Comparison of ENCODE assay signal across 8 cellular contexts in the genomic region with DNA sequence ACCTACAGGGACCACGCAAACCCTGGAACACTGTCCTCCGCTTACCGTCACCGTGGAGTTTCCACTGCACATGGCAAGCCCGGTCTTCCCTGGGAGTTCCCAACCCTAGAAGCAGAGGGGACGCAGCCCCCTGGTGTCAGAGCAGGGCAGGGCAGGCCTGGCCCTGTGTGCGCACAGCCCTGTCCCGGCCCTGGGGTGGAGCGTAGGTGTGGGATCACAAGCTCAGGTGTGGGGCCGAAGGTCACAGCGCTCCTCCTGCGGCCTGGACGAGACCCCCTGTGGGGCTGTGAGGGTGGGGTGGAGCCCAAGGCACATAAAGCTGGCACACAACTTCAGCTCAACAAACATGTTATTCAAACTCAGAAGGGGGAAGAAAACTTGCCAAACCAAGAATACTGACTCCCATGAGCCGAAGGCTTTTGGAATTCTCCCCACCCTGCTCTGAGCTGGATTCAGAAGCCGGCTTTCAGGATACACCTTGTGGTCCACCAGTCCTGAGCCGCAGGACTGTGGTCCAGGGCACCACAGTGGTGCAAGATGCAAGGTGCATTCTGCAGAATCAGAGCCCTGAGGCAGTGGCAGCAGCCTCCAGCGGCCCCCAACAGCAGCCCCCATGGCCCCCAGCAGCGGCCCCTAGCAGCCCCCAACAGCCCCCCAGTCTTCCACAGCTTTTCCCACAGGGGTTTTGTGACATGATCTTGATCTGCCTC. TPM values are rescaled to one million over a fixed set of nuclear protein-coding genes. Genes with fewer than 3 reads are reported as not detected.
DNase-seq lines count a peak whose midpoint lies in the region; ATAC-seq lines count a peak whose summit lies in the region.

No MANE protein-coding gene starts in this region.

- H3K4me3 Mint-ChIP-seq in activated naive CD4-positive, alpha-beta T cell treated with anti-CD3 and anti-CD28 coated beads for 36 hours: no peak overlapping the region

- CTCF ChIA-PET in activated naive CD4-positive, alpha-beta T cell treated with anti-CD3 and anti-CD28 coated beads for 36 hours (lab: Charles Lee): interaction anchor here (0.6 to 1.1 kb wide), 4 partner anchors 50 to 309 kb away, joined by 3 to 10 read pairs (median 4); no protein-coding TSS in a partner anchor

- no peaks in the 10 kb centered on the region for H3K27me3 Mint-ChIP-seq in activated naive CD4-positive, alpha-beta T cell treated with anti-CD3 and anti-CD28 coated beads for 36 hours (ENCODE audit: low read depth)

- intact Hi-C loops in Right ventricle myocardium inferior (cut with DNase I) (loop anchor here (10.0 kb wide), 1 partner anchor 116 kb away; no protein-coding TSS in a partner anchor), cardiac septum (cut with DNase I) (loop anchor here (5.0 kb wide), 1 partner anchor 114 kb away; no protein-coding TSS in a partner anchor), left cardiac atrium (cut with DNase I) (loop anchor here in 1 of 2 donors (10.0 kb wide), 1 partner anchor 116 kb away; no protein-coding TSS in a partner anchor)
- intact Hi-C loops in activated naive CD4-positive, alpha-beta T cell treated with anti-CD3 and anti-CD28 coated beads for 36 hours (cut with micrococcal nuclease): loop anchor here (1.0 kb wide), 2 partner anchors 114 to 243 kb away; no protein-coding TSS in a partner anchor

- H3K27ac Mint-ChIP-seq in activated naive CD4-positive, alpha-beta T cell treated with anti-CD3 and anti-CD28 coated beads for 36 hours: no peak overlapping the region

- no peaks in the 10 kb centered on the region for H3K36me3 Mint-ChIP-seq in activated naive CD4-positive, alpha-beta T cell treated with anti-CD3 and anti-CD28 coated beads for 36 hours (ENCODE audit: low read depth)

- no peaks in the 10 kb centered on the region for H3K4me1 Mint-ChIP-seq in activated naive CD4-positive, alpha-beta T cell treated with anti-CD3 and anti-CD28 coated beads for 36 hours (ENCODE audit: low read depth)

- no peaks in the 10 kb centered on the region for H3K9me3 Mint-ChIP-seq in activated naive CD4-positive, alpha-beta T cell treated with anti-CD3 and anti-CD28 coated beads for 36 hours

- ATAC-seq in Right ventricle myocardium inferior: peak; percentile 74
- peak; percentile 87 for ATAC-seq in HG02798 (IDR thresholded peaks at IDR 0.05; ENCODE audit: poor library complexity, unreplicated experiment)
- peak; percentile 66 to 74 for ATAC-seq in left cardiac atrium
- no peak for ATAC-seq in HG03469 (IDR thresholded peaks at IDR 0.05; ENCODE audit: unreplicated experiment)

- DNase-seq in Right ventricle myocardium inferior (ENCODE audit: missing footprints) (no peak), cardiac septum (ENCODE audit: low spot score) (no peak), NCI-H774 (lab: John Stamatoyannopoulos, UW) (peak; percentile 18), left cardiac atrium (no peak)
- DNase-seq in activated naive CD4-positive, alpha-beta T cell treated with anti-CD3 and anti-CD28 coated beads for 36 hours: peak; percentile 60
- peak; percentile 67 to 69 for DNase-seq in stimulated activated CD4-positive, alpha-beta T cell treated with anti-CD3 and anti-CD28 coated beads, Interleukin-2, amount 100 ng/mL, for 24 hours

RNA-seq across cellular contexts. Expression of gene EXOC3, which starts 11.8 kb away (rescaled TPM):
- total RNA-seq in Right ventricle myocardium inferior (47.3 TPM), cardiac septum (42.9 TPM), left cardiac atrium (10 to 100 TPM; 41.4 to 42.3 TPM)
- 10 to 100 TPM; 41.6 to 41.7 TPM for total RNA-seq in activated naive CD4-positive, alpha-beta T cell treated with anti-CD3 and anti-CD28 coated beads for 36 hours

Comparison
In these comparisons a context has a peak if more than half of its experiments do, and no peak if none do; other contexts are left out.
1. DNase-seq: peak in NCI-H774 (single experiment), activated naive CD4-positive, alpha-beta T cell treated with anti-CD3 and anti-CD28 coated beads for 36 hours (single experiment) and stimulated activated CD4-positive, alpha-beta T cell treated with anti-CD3 and anti-CD28 coated beads, Interleukin-2, amount 100 ng/mL, for 24 hours (2 of 2); none in Right ventricle myocardium inferior (single experiment), cardiac septum (single experiment) and left cardiac atrium (single experiment).